8 cellular contexts compared by ENCODE assay signal in the genomic region with DNA sequence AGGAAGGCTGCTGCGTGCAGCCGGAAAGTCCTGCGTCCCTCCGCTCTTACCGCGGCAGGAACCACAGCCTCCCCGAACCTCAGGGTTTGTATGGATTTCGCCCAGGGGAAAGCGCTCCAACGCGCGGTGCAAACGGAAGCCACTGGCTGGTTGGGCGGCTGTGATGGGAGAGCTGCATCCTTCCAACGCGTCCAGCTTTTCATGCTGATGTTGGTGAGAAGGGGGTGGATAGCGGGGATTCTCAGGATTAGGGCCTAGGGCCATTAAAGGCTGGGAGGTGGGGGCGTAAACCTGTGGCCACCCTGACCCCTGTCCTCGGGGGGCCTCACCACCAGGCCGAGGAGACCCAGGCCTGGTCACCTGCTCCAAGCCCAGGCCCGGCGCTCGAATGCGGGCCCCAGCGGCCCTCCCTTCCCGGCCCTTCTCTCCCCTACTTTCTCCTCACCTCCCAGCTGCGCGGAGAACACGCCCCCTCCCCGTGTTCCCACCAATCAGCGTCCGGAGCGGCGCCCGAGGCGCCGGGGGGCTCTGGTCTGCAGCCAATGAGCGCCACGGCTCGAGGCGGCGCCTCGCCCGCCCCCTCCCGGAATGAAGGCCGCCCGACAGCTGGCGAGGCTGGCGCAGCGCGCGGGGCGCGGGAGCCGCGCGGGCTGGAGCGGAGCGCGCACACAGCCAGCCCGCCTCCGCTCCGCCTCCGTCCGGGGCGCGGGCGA. TPM values are rescaled to one million over a fixed set of nuclear protein-coding genes. Genes with fewer than 3 reads are reported as not detected.
DNase-seq lines count a peak whose midpoint lies in the region; ATAC-seq and TF ChIP-seq lines count a peak whose summit lies in the region.

No MANE protein-coding gene starts in this region.

- peak overlapping the region; percentile 11 for H3K4me3 ChIP-seq in AG09309 (ENCODE audit: control insufficient read depth, low read depth, low read length)
- H3K4me3 ChIP-seq in duodenal mucosa (ENCODE audit: low read depth in 1 of 2, low read length in 2 of 2) = peak overlapping the region; percentile 65 to 68
- H3K4me3 ChIP-seq in lower lobe of right lung = peak overlapping the region; percentile 54

- peak overlapping the region; percentile 25 for H3K9ac ChIP-seq in duodenal mucosa (ENCODE audit: low read depth in 1 of 2, low read length in 2 of 2)

- H3K36me3 Mint-ChIP-seq in activated CD8-positive, alpha-beta T cell treated with anti-CD3 and anti-CD28 coated beads for 36 hours (ENCODE audit: low read depth) = peaks cover 7% of the 10 kb centered on the region

- H3K9me3 ChIP-seq in duodenal mucosa (ENCODE audit: control insufficient read depth in 1 of 2, low read length in 2 of 2) = no peaks in the 10 kb centered on the region
- no peaks in the 10 kb centered on the region for H3K9me3 ChIP-seq in lower lobe of right lung

- TF ChIP-seq CTCF in AG09309 (IDR thresholded peaks at IDR 0.05; ENCODE audit: control insufficient read depth, insufficient read depth, low read depth, low read length, missing control alignments) (no peak), lower lobe of right lung (IDR thresholded peaks at IDR 0.05) (no peak)
- TF ChIP-seq CTCF in activated CD8-positive, alpha-beta T cell treated with anti-CD3 and anti-CD28 coated beads for 36 hours (IDR thresholded peaks at IDR 0.05) = no peak

- peaks cover 5 to 11% of the 10 kb centered on the region in 2 donors for H3K36me3 ChIP-seq in duodenal mucosa (ENCODE audit: control insufficient read depth in 1 of 2, insufficient read depth in 2 of 2, low read length in 2 of 2)
- peaks cover 18% of the 10 kb centered on the region for H3K36me3 ChIP-seq in lower lobe of right lung

- intact Hi-C loops in activated CD8-positive, alpha-beta T cell treated with anti-CD3 and anti-CD28 coated beads for 36 hours (cut with micrococcal nuclease) = no loop called here
- intact Hi-C loops in lower lobe of right lung (cut with DNase I) = no loop called here

- POLR2A ChIA-PET in activated CD8-positive, alpha-beta T cell treated with anti-CD3 and anti-CD28 coated beads for 36 hours (lab: Charles Lee) = no interaction called here

- no peaks in the 10 kb centered on the region for H3K9me3 Mint-ChIP-seq in activated CD8-positive, alpha-beta T cell treated with anti-CD3 and anti-CD28 coated beads for 36 hours

- DNase-seq in AG09309 (ENCODE audit: low read depth) (no peak), NCI-H526 (lab: John Stamatoyannopoulos, UW) (peak; percentile 71 to 87), lower lobe of right lung (peak; percentile 88)
- peak; percentile 83 for DNase-seq in activated CD8-positive, alpha-beta T cell treated with anti-CD3 and anti-CD28 coated beads for 36 hours
- DNase-seq in stimulated activated CD4-positive, alpha-beta T cell treated with anti-CD3 and anti-CD28 coated beads, Interleukin-4, amount 100 ng/mL, for 4 hours = peak; percentile 78 to 86

- H3K27ac ChIP-seq in duodenal mucosa (ENCODE audit: low read depth, low read length) = peak overlapping the region; percentile 14
- H3K27ac ChIP-seq in lower lobe of right lung = no peak overlapping the region

- H3K27me3 ChIP-seq in duodenal mucosa (ENCODE audit: control insufficient read depth in 1 of 2, insufficient read depth in 2 of 2, low read length in 2 of 2) (peaks cover 0 to 3% of the 10 kb centered on the region in 2 donors), lower lobe of right lung (ENCODE audit: low read depth) (no peaks in the 10 kb centered on the region)

- H3K4me1 ChIP-seq in duodenal mucosa (ENCODE audit: control insufficient read depth in 1 of 2, insufficient read depth in 2 of 2, low read length in 2 of 2) (peaks cover 4 to 6% of the 10 kb centered on the region in 2 donors), lower lobe of right lung (peaks cover 28% of the 10 kb centered on the region)

- peak overlapping the region; percentile 53 for H3K4me3 Mint-ChIP-seq in activated CD8-positive, alpha-beta T cell treated with anti-CD3 and anti-CD28 coated beads for 36 hours

- ATAC-seq in GM18909 (IDR thresholded peaks at IDR 0.05; ENCODE audit: poor library complexity, unreplicated experiment) = peak; percentile 66
- ATAC-seq in HG03196 (IDR thresholded peaks at IDR 0.05; ENCODE audit: unreplicated experiment) = peak; percentile 58
- peak; percentile 85 for ATAC-seq in activated CD8-positive, alpha-beta T cell treated with anti-CD3 and anti-CD28 coated beads for 36 hours
- ATAC-seq in lower lobe of right lung = peak; percentile 89 to 90

- no peaks in the 10 kb centered on the region for H3K27me3 Mint-ChIP-seq in activated CD8-positive, alpha-beta T cell treated with anti-CD3 and anti-CD28 coated beads for 36 hours

- no peak overlapping the region for H3K27ac Mint-ChIP-seq in activated CD8-positive, alpha-beta T cell treated with anti-CD3 and anti-CD28 coated beads for 36 hours

- CTCF ChIA-PET in activated CD8-positive, alpha-beta T cell treated with anti-CD3 and anti-CD28 coated beads for 36 hours (lab: Charles Lee) = interaction anchor here (0.8 to 1.3 kb wide), 2 partner anchors 24 to 171 kb away, joined by 3 read pairs; no protein-coding TSS in a partner anchor

- H3K4me1 Mint-ChIP-seq in activated CD8-positive, alpha-beta T cell treated with anti-CD3 and anti-CD28 coated beads for 36 hours (ENCODE audit: low read depth) = peaks cover 13% of the 10 kb centered on the region

RNA-seq across cellular contexts. Expression of a gene that starts 0.5 kb away (rescaled TPM):
- under 1 TPM in 1 of 2 experiments, not detected in 1; 0.20 TPM for total RNA-seq in activated CD8-positive, alpha-beta T cell treated with anti-CD3 and anti-CD28 coated beads for 36 hours
- 1.9 TPM for total RNA-seq in lower lobe of right lung

RNA-seq across cellular contexts. Expression of a gene that starts 51.6 kb away (rescaled TPM):
- 100 to 1,000 TPM; 127 to 131 TPM for total RNA-seq in activated CD8-positive, alpha-beta T cell treated with anti-CD3 and anti-CD28 coated beads for 36 hours
- 94.7 TPM for total RNA-seq in lower lobe of right lung

Comparison
In these comparisons a context has a peak if more than half of its experiments do, and no peak if none do; other contexts are left out.
1. H3K4me3 ChIP-seq: peak in every context shown above with its lines; median percentile 66 in duodenal mucosa; 54 in lower lobe of right lung; 11 in AG09309.